In genomic region chr3:179734497-179735281, GRCh38 we compare ENCODE assay signal across 1 cellular context.
TF ChIP-seq lines count a peak whose summit lies in the region.

No MANE protein-coding gene starts in this region.

TF ChIP-seq in HepG2, 621 proteins besides CTCF, POLR2A, EP300 and RAD21 (continued from another document and continues in another):
- TF ChIP-seq, protein P1, sequence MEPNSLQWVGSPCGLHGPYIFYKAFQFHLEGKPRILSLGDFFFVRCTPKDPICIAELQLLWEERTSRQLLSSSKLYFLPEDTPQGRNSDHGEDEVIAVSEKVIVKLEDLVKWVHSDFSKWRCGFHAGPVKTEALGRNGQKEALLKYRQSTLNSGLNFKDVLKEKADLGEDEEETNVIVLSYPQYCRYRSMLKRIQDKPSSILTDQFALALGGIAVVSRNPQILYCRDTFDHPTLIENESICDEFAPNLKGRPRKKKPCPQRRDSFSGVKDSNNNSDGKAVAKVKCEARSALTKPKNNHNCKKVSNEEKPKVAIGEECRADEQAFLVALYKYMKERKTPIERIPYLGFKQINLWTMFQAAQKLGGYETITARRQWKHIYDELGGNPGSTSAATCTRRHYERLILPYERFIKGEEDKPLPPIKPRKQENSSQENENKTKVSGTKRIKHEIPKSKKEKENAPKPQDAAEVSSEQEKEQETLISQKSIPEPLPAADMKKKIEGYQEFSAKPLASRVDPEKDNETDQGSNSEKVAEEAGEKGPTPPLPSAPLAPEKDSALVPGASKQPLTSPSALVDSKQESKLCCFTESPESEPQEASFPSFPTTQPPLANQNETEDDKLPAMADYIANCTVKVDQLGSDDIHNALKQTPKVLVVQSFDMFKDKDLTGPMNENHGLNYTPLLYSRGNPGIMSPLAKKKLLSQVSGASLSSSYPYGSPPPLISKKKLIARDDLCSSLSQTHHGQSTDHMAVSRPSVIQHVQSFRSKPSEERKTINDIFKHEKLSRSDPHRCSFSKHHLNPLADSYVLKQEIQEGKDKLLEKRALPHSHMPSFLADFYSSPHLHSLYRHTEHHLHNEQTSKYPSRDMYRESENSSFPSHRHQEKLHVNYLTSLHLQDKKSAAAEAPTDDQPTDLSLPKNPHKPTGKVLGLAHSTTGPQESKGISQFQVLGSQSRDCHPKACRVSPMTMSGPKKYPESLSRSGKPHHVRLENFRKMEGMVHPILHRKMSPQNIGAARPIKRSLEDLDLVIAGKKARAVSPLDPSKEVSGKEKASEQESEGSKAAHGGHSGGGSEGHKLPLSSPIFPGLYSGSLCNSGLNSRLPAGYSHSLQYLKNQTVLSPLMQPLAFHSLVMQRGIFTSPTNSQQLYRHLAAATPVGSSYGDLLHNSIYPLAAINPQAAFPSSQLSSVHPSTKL (CRISPR knock-in tag; IDR thresholded peaks at IDR 0.05) = peak; percentile 91
- no peak for TF ChIP-seq CSRNP1 (CRISPR knock-in tag; IDR thresholded peaks at IDR 0.05)
- no peak for TF ChIP-seq ZNF138 (CRISPR knock-in tag; IDR thresholded peaks at IDR 0.05; ENCODE audit: low read depth)
- TF ChIP-seq FOSL2 (CRISPR knock-in tag; IDR thresholded peaks at IDR 0.05) = peak; percentile 91
- no peak for TF ChIP-seq NPAS2 (CRISPR knock-in tag; IDR thresholded peaks at IDR 0.05; ENCODE audit: borderline replicate concordance)
- no peak for TF ChIP-seq TAF15 (IDR thresholded peaks at IDR 0.05; ENCODE audit: low read depth, low read length, poor library complexity, severe bottlenecking)
- TF ChIP-seq ZNF772 (CRISPR knock-in tag; IDR thresholded peaks at IDR 0.05) = no peak
- TF ChIP-seq JARID2 (CRISPR knock-in tag; IDR thresholded peaks at IDR 0.05; ENCODE audit: insufficient replicate concordance) = no peak
- TF ChIP-seq NBN (conservative IDR thresholded peaks at IDR 0.05) = no peak
- TF ChIP-seq, protein P2, sequence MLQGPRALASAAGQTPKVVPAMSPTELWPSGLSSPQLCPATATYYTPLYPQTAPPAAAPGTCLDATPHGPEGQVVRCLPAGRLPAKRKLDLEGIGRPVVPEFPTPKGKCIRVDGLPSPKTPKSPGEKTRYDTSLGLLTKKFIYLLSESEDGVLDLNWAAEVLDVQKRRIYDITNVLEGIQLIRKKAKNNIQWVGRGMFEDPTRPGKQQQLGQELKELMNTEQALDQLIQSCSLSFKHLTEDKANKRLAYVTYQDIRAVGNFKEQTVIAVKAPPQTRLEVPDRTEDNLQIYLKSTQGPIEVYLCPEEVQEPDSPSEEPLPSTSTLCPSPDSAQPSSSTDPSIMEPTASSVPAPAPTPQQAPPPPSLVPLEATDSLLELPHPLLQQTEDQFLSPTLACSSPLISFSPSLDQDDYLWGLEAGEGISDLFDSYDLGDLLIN (CRISPR knock-in tag; IDR thresholded peaks at IDR 0.05; ENCODE audit: borderline replicate concordance) = no peak
- TF ChIP-seq JUN (CRISPR knock-in tag; IDR thresholded peaks at IDR 0.05) = peak; percentile 92
- TF ChIP-seq CREB1 (IDR thresholded peaks at IDR 0.05) = no peak
- peak; percentile 67 for TF ChIP-seq CREB1 (CRISPR knock-in tag; IDR thresholded peaks at IDR 0.05)
- peak; percentile 85 for TF ChIP-seq PPARG (CRISPR knock-in tag; conservative IDR thresholded peaks at IDR 0.05)
- no peak for TF ChIP-seq GTF3A (CRISPR knock-in tag; conservative IDR thresholded peaks at IDR 0.05)
- no peak for TF ChIP-seq ZNF350 (CRISPR knock-in tag; IDR thresholded peaks at IDR 0.05; ENCODE audit: borderline replicate concordance, low read depth)
- TF ChIP-seq TCF7L2 (IDR thresholded peaks at IDR 0.05; ENCODE audit: low read depth, low read length) = no peak
- no peak for TF ChIP-seq ZSCAN9 (CRISPR knock-in tag; IDR thresholded peaks at IDR 0.05; ENCODE audit: borderline replicate concordance)
- TF ChIP-seq, protein P3, sequence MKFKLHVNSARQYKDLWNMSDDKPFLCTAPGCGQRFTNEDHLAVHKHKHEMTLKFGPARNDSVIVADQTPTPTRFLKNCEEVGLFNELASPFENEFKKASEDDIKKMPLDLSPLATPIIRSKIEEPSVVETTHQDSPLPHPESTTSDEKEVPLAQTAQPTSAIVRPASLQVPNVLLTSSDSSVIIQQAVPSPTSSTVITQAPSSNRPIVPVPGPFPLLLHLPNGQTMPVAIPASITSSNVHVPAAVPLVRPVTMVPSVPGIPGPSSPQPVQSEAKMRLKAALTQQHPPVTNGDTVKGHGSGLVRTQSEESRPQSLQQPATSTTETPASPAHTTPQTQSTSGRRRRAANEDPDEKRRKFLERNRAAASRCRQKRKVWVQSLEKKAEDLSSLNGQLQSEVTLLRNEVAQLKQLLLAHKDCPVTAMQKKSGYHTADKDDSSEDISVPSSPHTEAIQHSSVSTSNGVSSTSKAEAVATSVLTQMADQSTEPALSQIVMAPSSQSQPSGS (CRISPR knock-in tag; IDR thresholded peaks at IDR 0.05) = 0 out of 2 replicates have a peak, but pooled peaks have one; percentile 15
- TF ChIP-seq HMG20B (CRISPR knock-in tag; conservative IDR thresholded peaks at IDR 0.05) = no peak; the same call in 1 of the 2 replicates
- TF ChIP-seq, protein P4, sequence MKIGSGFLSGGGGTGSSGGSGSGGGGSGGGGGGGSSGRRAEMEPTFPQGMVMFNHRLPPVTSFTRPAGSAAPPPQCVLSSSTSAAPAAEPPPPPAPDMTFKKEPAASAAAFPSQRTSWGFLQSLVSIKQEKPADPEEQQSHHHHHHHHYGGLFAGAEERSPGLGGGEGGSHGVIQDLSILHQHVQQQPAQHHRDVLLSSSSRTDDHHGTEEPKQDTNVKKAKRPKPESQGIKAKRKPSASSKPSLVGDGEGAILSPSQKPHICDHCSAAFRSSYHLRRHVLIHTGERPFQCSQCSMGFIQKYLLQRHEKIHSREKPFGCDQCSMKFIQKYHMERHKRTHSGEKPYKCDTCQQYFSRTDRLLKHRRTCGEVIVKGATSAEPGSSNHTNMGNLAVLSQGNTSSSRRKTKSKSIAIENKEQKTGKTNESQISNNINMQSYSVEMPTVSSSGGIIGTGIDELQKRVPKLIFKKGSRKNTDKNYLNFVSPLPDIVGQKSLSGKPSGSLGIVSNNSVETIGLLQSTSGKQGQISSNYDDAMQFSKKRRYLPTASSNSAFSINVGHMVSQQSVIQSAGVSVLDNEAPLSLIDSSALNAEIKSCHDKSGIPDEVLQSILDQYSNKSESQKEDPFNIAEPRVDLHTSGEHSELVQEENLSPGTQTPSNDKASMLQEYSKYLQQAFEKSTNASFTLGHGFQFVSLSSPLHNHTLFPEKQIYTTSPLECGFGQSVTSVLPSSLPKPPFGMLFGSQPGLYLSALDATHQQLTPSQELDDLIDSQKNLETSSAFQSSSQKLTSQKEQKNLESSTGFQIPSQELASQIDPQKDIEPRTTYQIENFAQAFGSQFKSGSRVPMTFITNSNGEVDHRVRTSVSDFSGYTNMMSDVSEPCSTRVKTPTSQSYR (CRISPR knock-in tag; IDR thresholded peaks at IDR 0.05; ENCODE audit: borderline replicate concordance) = no peak
- TF ChIP-seq AGO2 (optimal IDR thresholded peaks at IDR 0.05; ENCODE audit: low read depth, low read length) = no peak
- no peak; the same call in 1 of the 2 replicates for TF ChIP-seq ZKSCAN8 (CRISPR knock-in tag; IDR thresholded peaks at IDR 0.05; ENCODE audit: borderline replicate concordance)
- peak; percentile 77 for TF ChIP-seq FOXA3 (CRISPR knock-in tag; IDR thresholded peaks at IDR 0.05)
- TF ChIP-seq SIN3B (IDR thresholded peaks at IDR 0.05; ENCODE audit: low read length) = no peak
- no peak for TF ChIP-seq GZF1 (CRISPR knock-in tag; IDR thresholded peaks at IDR 0.05)
- TF ChIP-seq RELA (CRISPR knock-in tag; IDR thresholded peaks at IDR 0.05) = no peak
- no peak for TF ChIP-seq RFX1 (IDR thresholded peaks at IDR 0.05)
- TF ChIP-seq TEAD3 (CRISPR knock-in tag; optimal IDR thresholded peaks at IDR 0.05; ENCODE audit: borderline replicate concordance) = peak; percentile 93
- no peak for TF ChIP-seq ZNF318 (CRISPR knock-in tag; IDR thresholded peaks at IDR 0.05)
- TF ChIP-seq, protein P5, sequence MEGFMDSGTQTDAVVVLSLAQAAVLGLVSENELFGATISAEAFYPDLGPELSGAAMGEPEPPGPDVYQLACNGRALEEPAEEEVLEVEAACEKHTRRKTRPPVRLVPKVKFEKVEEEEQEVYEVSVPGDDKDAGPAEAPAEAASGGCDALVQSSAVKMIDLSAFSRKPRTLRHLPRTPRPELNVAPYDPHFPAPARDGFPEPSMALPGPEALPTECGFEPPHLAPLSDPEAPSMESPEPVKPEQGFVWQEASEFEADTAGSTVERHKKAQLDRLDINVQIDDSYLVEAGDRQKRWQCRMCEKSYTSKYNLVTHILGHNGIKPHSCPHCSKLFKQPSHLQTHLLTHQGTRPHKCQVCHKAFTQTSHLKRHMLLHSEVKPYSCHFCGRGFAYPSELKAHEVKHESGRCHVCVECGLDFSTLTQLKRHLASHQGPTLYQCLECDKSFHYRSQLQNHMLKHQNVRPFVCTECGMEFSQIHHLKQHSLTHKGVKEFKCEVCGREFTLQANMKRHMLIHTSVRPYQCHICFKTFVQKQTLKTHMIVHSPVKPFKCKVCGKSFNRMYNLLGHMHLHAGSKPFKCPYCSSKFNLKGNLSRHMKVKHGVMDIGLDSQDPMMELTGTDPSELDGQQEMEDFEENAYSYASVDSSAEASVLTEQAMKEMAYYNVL (CRISPR knock-in tag; IDR thresholded peaks at IDR 0.05; ENCODE audit: borderline replicate concordance) = no peak
- TF ChIP-seq NFRKB (IDR thresholded peaks at IDR 0.05) = no peak
- TF ChIP-seq ZNF30 (CRISPR knock-in tag; IDR thresholded peaks at IDR 0.05) = no peak
- TF ChIP-seq SIX4 (CRISPR knock-in tag; IDR thresholded peaks at IDR 0.05) = peak; percentile 90
- no peak for TF ChIP-seq MLLT10 (CRISPR knock-in tag; IDR thresholded peaks at IDR 0.05)
- TF ChIP-seq PHF21A (CRISPR knock-in tag; IDR thresholded peaks at IDR 0.05) = no peak
- no peak for TF ChIP-seq ZNF230 (CRISPR knock-in tag; IDR thresholded peaks at IDR 0.05)
- TF ChIP-seq ZNF749 (CRISPR knock-in tag; IDR thresholded peaks at IDR 0.05; ENCODE audit: borderline replicate concordance) = no peak
- no peak for TF ChIP-seq NCOA1 (CRISPR knock-in tag; IDR thresholded peaks at IDR 0.05)
- no peak for TF ChIP-seq SRY (CRISPR knock-in tag; IDR thresholded peaks at IDR 0.05)
- no peak for TF ChIP-seq TSC22D2 (CRISPR knock-in tag; IDR thresholded peaks at IDR 0.05; ENCODE audit: borderline replicate concordance)
- no peak for TF ChIP-seq ZNF207 (IDR thresholded peaks at IDR 0.05; ENCODE audit: borderline replicate concordance)
- TF ChIP-seq ZIK1 (CRISPR knock-in tag; IDR thresholded peaks at IDR 0.05; ENCODE audit: borderline replicate concordance, low read depth) = no peak
